In genomic region chr6:131575834-131576478, GRCh38 we compare ENCODE assay signal across 1 cellular context.
TF ChIP-seq lines count a peak whose summit lies in the region.

No MANE protein-coding gene starts in this region.

TF ChIP-seq in HepG2, 621 proteins besides CTCF, POLR2A, EP300 and RAD21 (continued from another document and continues in another):
- no peak for TF ChIP-seq NFAT5 (CRISPR knock-in tag; IDR thresholded peaks at IDR 0.05)
- TF ChIP-seq CREB1 (IDR thresholded peaks at IDR 0.05): no peak
- peak; percentile 88 for TF ChIP-seq CREB1 (CRISPR knock-in tag; IDR thresholded peaks at IDR 0.05)
- no peak for TF ChIP-seq ZFAT (CRISPR knock-in tag; conservative IDR thresholded peaks at IDR 0.05)
- TF ChIP-seq AHDC1 (CRISPR knock-in tag; IDR thresholded peaks at IDR 0.05; ENCODE audit: borderline replicate concordance): peak; percentile 84; the same call in 1 of the 2 replicates
- TF ChIP-seq NONO (IDR thresholded peaks at IDR 0.05): no peak
- TF ChIP-seq NONO (CRISPR knock-in tag; conservative IDR thresholded peaks at IDR 0.05): peak; percentile 81; the same call in 1 of the 2 replicates
- TF ChIP-seq ZNF292 (CRISPR knock-in tag; IDR thresholded peaks at IDR 0.05; ENCODE audit: borderline replicate concordance, low read depth): peak; percentile 80; the same call in 1 of the 2 replicates
- TF ChIP-seq ZNF790 (CRISPR knock-in tag; IDR thresholded peaks at IDR 0.05; ENCODE audit: borderline replicate concordance): no peak
- TF ChIP-seq SNAI1 (CRISPR knock-in tag; IDR thresholded peaks at IDR 0.05; ENCODE audit: borderline replicate concordance): no peak
- no peak for TF ChIP-seq GPBP1L1 (CRISPR knock-in tag; IDR thresholded peaks at IDR 0.05)
- no peak for TF ChIP-seq SOX6 (IDR thresholded peaks at IDR 0.05)
- TF ChIP-seq SOX6 (CRISPR knock-in tag; IDR thresholded peaks at IDR 0.05): peak; percentile 50; the same call in 1 of the 2 replicates
- TF ChIP-seq ELF3 (CRISPR knock-in tag; IDR thresholded peaks at IDR 0.05): no peak; the same call in 1 of the 2 replicates
- TF ChIP-seq MIXL1 (CRISPR knock-in tag; IDR thresholded peaks at IDR 0.05): peak; percentile 74
- TF ChIP-seq FOXK1 (CRISPR knock-in tag; IDR thresholded peaks at IDR 0.05; ENCODE audit: borderline replicate concordance, low read depth): peak; percentile 57; the same call in 1 of the 2 replicates
- TF ChIP-seq HNF1A (IDR thresholded peaks at IDR 0.05; ENCODE audit: low read depth): peak; percentile 44; the same call in 1 of the 2 replicates
- no peak for TF ChIP-seq HNF1A (CRISPR knock-in tag; IDR thresholded peaks at IDR 0.05; ENCODE audit: borderline replicate concordance)
- no peak for TF ChIP-seq ZNF280D (CRISPR knock-in tag; IDR thresholded peaks at IDR 0.05)
- peak; percentile 45; the same call in 1 of the 2 replicates for TF ChIP-seq ZNF430 (CRISPR knock-in tag; IDR thresholded peaks at IDR 0.05)
- TF ChIP-seq TCF7 (IDR thresholded peaks at IDR 0.05; ENCODE audit: low read depth): peak; percentile 52
- peak; percentile 83 for TF ChIP-seq ZNF331 (CRISPR knock-in tag; IDR thresholded peaks at IDR 0.05)
- TF ChIP-seq KDM4B (CRISPR knock-in tag; IDR thresholded peaks at IDR 0.05): no peak
- TF ChIP-seq ZNF816 (CRISPR knock-in tag; IDR thresholded peaks at IDR 0.05; ENCODE audit: borderline replicate concordance): no peak
- peak; percentile 75 for TF ChIP-seq FOXJ3 (CRISPR knock-in tag; IDR thresholded peaks at IDR 0.05; ENCODE audit: borderline replicate concordance)
- TF ChIP-seq BHLHE40 (IDR thresholded peaks at IDR 0.05; ENCODE audit: low read length): no peak
- peak; percentile 88 for TF ChIP-seq FOXP4 (CRISPR knock-in tag; IDR thresholded peaks at IDR 0.05)
- no peak for TF ChIP-seq MAZ (IDR thresholded peaks at IDR 0.05; ENCODE audit: borderline replicate concordance, low read depth, low read length)
- TF ChIP-seq MAZ (CRISPR knock-in tag; IDR thresholded peaks at IDR 0.05; ENCODE audit: low read depth): no peak
- no peak for TF ChIP-seq ZNF569 (CRISPR knock-in tag; IDR thresholded peaks at IDR 0.05; ENCODE audit: borderline replicate concordance)
- no peak for TF ChIP-seq SYNCRIP (IDR thresholded peaks at IDR 0.05; ENCODE audit: insufficient read depth, low read depth, low read length)
- no peak for TF ChIP-seq ZKSCAN1 (IDR thresholded peaks at IDR 0.05; ENCODE audit: low read length)
- no peak for TF ChIP-seq DMAP1 (CRISPR knock-in tag; IDR thresholded peaks at IDR 0.05)
- TF ChIP-seq POLR2AphosphoS2 (IDR thresholded peaks at IDR 0.05; ENCODE audit: low read depth, low read length): no peak
- no peak for TF ChIP-seq ZNF382 (CRISPR knock-in tag; IDR thresholded peaks at IDR 0.05; ENCODE audit: borderline replicate concordance)
- peak; percentile 64; the same call in 1 of the 2 replicates for TF ChIP-seq ZBTB38 (CRISPR knock-in tag; IDR thresholded peaks at IDR 0.05)
- no peak for TF ChIP-seq SNAPC5 (CRISPR knock-in tag; IDR thresholded peaks at IDR 0.05; ENCODE audit: borderline replicate concordance)
- no peak for TF ChIP-seq ZNF619 (CRISPR knock-in tag; IDR thresholded peaks at IDR 0.05)
- 0 out of 2 replicates have a peak, but pooled peaks have one; percentile 12 for TF ChIP-seq FOSL2 (CRISPR knock-in tag; IDR thresholded peaks at IDR 0.05)
- peak; percentile 44; the same call in 1 of the 2 replicates for TF ChIP-seq BCL6 (CRISPR knock-in tag; IDR thresholded peaks at IDR 0.05)
- TF ChIP-seq HMG20B (CRISPR knock-in tag; conservative IDR thresholded peaks at IDR 0.05): no peak
- peak; percentile 26; the same call in 1 of the 2 replicates for TF ChIP-seq NR2F2 (IDR thresholded peaks at IDR 0.05; ENCODE audit: borderline replicate concordance, low read depth)
